11 cellular contexts compared by ENCODE assay signal in the genomic region with DNA sequence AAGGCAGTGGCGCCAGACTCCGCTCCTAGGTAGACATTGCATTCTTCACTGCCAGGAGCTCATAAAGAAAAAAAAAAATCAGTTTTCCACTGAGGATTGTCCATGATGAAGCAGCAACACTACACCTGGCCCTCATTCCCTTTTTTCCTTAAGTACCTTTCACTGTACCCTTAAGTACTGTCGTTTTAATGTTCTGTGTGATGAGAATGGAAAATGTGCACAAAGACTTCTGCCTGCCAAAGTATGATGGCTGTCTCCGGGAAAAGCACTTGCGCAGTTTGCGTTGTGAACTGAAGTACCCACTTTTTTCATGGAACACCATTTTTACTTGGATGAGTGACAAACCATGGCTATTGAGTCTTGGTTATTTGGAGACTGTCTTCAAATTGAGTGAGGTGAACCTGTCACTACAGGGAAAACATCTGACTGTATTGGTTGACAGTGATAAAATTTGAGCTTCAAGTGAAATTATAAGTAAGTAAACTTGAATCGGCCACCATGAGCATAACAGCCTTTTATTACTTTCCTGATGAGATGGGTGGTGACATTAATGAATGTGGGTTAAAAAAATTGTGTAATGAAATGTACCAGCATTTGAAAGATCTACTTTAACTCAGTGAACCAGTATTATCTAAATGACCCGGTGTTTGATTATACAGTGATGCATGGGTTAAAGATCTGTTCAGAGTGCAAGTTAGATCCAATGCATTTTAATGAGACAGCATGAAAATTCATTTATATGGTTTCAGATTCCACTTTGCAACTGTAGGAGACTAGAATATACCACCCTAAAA.
DNase-seq lines count a peak whose midpoint lies in the region; ATAC-seq, FAIRE-seq and TF ChIP-seq lines count a peak whose summit lies in the region.
"Had no signal": no experiment of that assay in that cellular context is flagged by ENCODE, and none has a peak within 500 bp of the region (broad histone marks: within the 10 kb centered on the region; RNA-seq: fewer than 3 reads in every experiment).

No MANE protein-coding gene starts in this region.

- peaks cover 11% of the 10 kb centered on the region for H3K36me3 Mint-ChIP-seq in CD4-positive, alpha-beta T cell (ENCODE audit: low read depth)
- no peaks in the 10 kb centered on the region for H3K36me3 Mint-ChIP-seq in glutamatergic neuron (ENCODE audit: unreplicated experiment)

- H3K4me2 ChIP-seq in PC-9, result peak overlapping the region; percentile 7; the same call in 1 of the 2 replicates

- H4K20me1 ChIP-seq in PC-9 (ENCODE audit: insufficient read depth), result peaks cover 4% of the 10 kb centered on the region; the same call in 1 of the 2 replicates

- no peak for DNase-seq in CD4-positive, alpha-beta T cell
- DNase-seq in HT-29 (ENCODE audit: low spot score), result peak; percentile 41
- no peak for DNase-seq in PC-9
- DNase-seq in glutamatergic neuron, result no peak
- no peak for DNase-seq in posterior vena cava (ENCODE audit: low spot score)
- no peak for DNase-seq in GM13976 (ENCODE audit: low spot score)
- DNase-seq: activated effector memory CD4-positive, alpha-beta T cell treated with Interleukin-2 at 50 U/mL for 16 hours; NK-92 treated with Interleukin-12 subunit alpha and Interleukin-12 subunit beta, amount 100 ng/mL, for 24 hours had no signal

- BruUV-seq in PC-9 (replicated peaks; lab: Mats Ljungman, UMichigan), result no TSS peak

- peaks cover 20% of the 10 kb centered on the region; the same call in 1 of the 2 replicates for H3K36me3 ChIP-seq in PC-9 (ENCODE audit: low read depth)

- POLR2A ChIA-PET in CD4-positive, alpha-beta T cell (lab: Charles Lee), result no interaction called here
- POLR2A ChIA-PET in PC-9 (lab: Charles Lee; ENCODE audit: unreplicated experiment), result interaction anchor here (0.6 kb wide), 1 partner anchor 101 kb away, joined by 13 read pairs; no protein-coding TSS in a partner anchor

- no peak overlapping the region for H3K4me3 ChIP-seq in PC-9

- no peak overlapping the region for H3K27ac ChIP-seq in CD4-positive, alpha-beta T cell (ENCODE audit: low read depth, low read length)
- H3K27ac ChIP-seq in PC-9, result peak overlapping the region; percentile 51

- no peaks in the 10 kb centered on the region for H3K9me3 Mint-ChIP-seq in CD4-positive, alpha-beta T cell
- H3K9me3 Mint-ChIP-seq in glutamatergic neuron (ENCODE audit: unreplicated experiment), result peaks cover 4% of the 10 kb centered on the region

- no peaks in the 10 kb centered on the region for H3K27me3 Mint-ChIP-seq in CD4-positive, alpha-beta T cell
- no peaks in the 10 kb centered on the region for H3K27me3 Mint-ChIP-seq in glutamatergic neuron (ENCODE audit: unreplicated experiment)

- H2AFZ ChIP-seq in PC-9, result no peak overlapping the region

- CTCF ChIA-PET in CD4-positive, alpha-beta T cell (lab: Charles Lee), result no interaction called here
- CTCF ChIA-PET in PC-9 (lab: Charles Lee), result interaction anchor here (0.6 kb wide), 1 partner anchor 35 kb away, joined by 3 read pairs; no protein-coding TSS in a partner anchor

- peaks cover 83% of the 10 kb centered on the region for H3K4me1 Mint-ChIP-seq in CD4-positive, alpha-beta T cell (ENCODE audit: low read depth)
- H3K4me1 Mint-ChIP-seq in glutamatergic neuron (ENCODE audit: low read depth, unreplicated experiment), result peaks cover 18% of the 10 kb centered on the region

- H3K79me2 ChIP-seq in PC-9 (ENCODE audit: low read depth), result peaks cover 93% of the 10 kb centered on the region

- no peak for ATAC-seq in CD4-positive, alpha-beta T cell (ENCODE audit: poor library complexity)
- no peak for ATAC-seq in GM19023 (IDR thresholded peaks at IDR 0.05; ENCODE audit: unreplicated experiment)

- no peak for TF ChIP-seq CTCF in CD4-positive, alpha-beta T cell (IDR thresholded peaks at IDR 0.05)
- TF ChIP-seq CTCF in PC-9 (conservative IDR thresholded peaks at IDR 0.05) (no peak), glutamatergic neuron (IDR thresholded peaks at IDR 0.05; ENCODE audit: partially characterized antibody, unreplicated experiment) (no peak), GM13976 (IDR thresholded peaks at IDR 0.05; ENCODE audit: borderline replicate concordance, control extremely low read depth, extremely low read depth, insufficient read depth, missing control alignments) (no peak)

- no peaks in the 10 kb centered on the region for H3K9me3 ChIP-seq in CD4-positive, alpha-beta T cell (ENCODE audit: control insufficient read depth, low read length)
- no peaks in the 10 kb centered on the region for H3K9me3 ChIP-seq in PC-9 (ENCODE audit: insufficient read depth, low read depth)

- in situ Hi-C loops in GM13976 (cut with MboI; ENCODE audit: low sequenced_read_pairs, unreplicated experiment), result loop anchor here (25.0 kb wide), 1 partner anchor 194 kb away; no protein-coding TSS in a partner anchor

- H3K27ac Mint-ChIP-seq in CD4-positive, alpha-beta T cell, result peak overlapping the region; percentile 45
- no peak overlapping the region for H3K27ac Mint-ChIP-seq in glutamatergic neuron (ENCODE audit: unreplicated experiment)

- peak; percentile 71 for FAIRE-seq in islet of Langerhans (lab: Jason Lieb, UNC)
- FAIRE-seq: GM18507 had no signal

- intact Hi-C loops in CD4-positive, alpha-beta T cell (cut with DNase I, micrococcal nuclease), result loop anchor here in 1 of 2 experiments (5.0 kb wide), 1 partner anchor 104 kb away; a partner anchor contains a TSS
- intact Hi-C loops in PC-9 (cut with micrococcal nuclease; ENCODE audit: unreplicated experiment) (no loop called here), posterior vena cava (cut with DNase I) (no loop called here)

- H3K9me2 ChIP-seq in PC-9 (ENCODE audit: insufficient read depth), result no peaks in the 10 kb centered on the region

- H3F3A ChIP-seq in PC-9 (ENCODE audit: insufficient read depth, low read depth), result peaks cover 51% of the 10 kb centered on the region

- no peak overlapping the region for H3K4me3 Mint-ChIP-seq in CD4-positive, alpha-beta T cell
- no peak overlapping the region for H3K4me3 Mint-ChIP-seq in glutamatergic neuron (ENCODE audit: unreplicated experiment)

- H3K4me1 ChIP-seq in PC-9 (replicated peaks; ENCODE audit: insufficient read depth), result peaks cover 50% of the 10 kb centered on the region

- H3K27me3 ChIP-seq in CD4-positive, alpha-beta T cell (ENCODE audit: control insufficient read depth, insufficient read depth, low read length), result no peaks in the 10 kb centered on the region
- H3K27me3 ChIP-seq in PC-9 (ENCODE audit: insufficient read depth, low read depth), result no peaks in the 10 kb centered on the region
